13 cellular contexts compared by ENCODE assay signal in the genomic region with DNA sequence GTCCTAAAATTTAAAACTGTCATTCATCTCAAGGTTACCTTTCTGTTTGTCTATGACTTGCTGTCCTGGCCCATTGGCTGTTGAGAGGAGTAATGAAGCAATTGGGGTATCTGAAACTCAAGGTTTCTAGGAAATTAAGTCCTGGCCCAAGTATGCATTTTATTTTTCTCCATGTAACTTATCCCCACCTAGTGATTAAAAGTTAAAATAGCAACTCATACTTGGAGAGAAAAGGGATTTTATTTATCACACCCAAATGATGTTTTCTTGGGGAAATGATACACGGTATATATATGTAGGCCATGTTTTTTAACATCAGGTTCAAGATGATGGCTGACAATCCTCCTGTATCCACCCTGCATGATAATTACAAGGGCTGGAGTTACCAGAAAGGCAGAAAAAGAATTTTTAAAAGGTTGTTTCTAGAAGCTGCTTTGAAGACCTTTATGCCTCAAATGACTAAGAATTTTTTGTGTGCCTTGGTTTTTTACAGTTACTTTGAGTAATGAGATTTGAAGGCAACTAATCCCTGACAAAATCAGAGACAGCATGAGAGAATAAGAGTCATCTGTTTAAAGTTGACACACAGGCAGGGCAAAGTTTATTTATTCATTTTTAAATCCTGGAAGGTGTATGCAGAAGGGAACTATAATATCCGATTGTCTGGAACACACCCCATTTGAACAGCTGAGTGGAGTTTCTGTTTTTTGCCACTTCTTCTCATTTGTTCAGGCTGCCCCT. TPM values are rescaled to one million over a fixed set of nuclear protein-coding genes. Genes with fewer than 3 reads are reported as not detected.
DNase-seq lines count a peak whose midpoint lies in the region; ATAC-seq and TF ChIP-seq lines count a peak whose summit lies in the region.
"Had no signal": no experiment of that assay in that cellular context is flagged by ENCODE, and none has a peak within 500 bp of the region (broad histone marks: within the 10 kb centered on the region; RNA-seq: fewer than 3 reads in every experiment).

No MANE protein-coding gene starts in this region.

- peak; percentile 14 for DNase-seq in MCF 10A (ENCODE audit: unreplicated experiment)
- no peak for DNase-seq in mammary epithelial cell
- peak; percentile 14 for DNase-seq in PC-3
- DNase-seq in fibroblast of mammary gland (ENCODE audit: low read depth), result peak; percentile 26
- no peak for DNase-seq in upper lobe of right lung
- DNase-seq in iPS-NIHi7 (ENCODE audit: extremely low spot score), result no peak
- no peak for DNase-seq in progenitor cell of endocrine pancreas (ENCODE audit: low spot score, unreplicated experiment)
- DNase-seq: activated naive CD8-positive, alpha-beta T cell treated with anti-CD3 and anti-CD28 coated beads for 36 hours; thyroid gland had no signal

- no peak overlapping the region for H3K4me2 ChIP-seq in mammary epithelial cell (ENCODE audit: insufficient read depth, low read depth, low read length)
- no peak overlapping the region for H3K4me2 ChIP-seq in PC-3 (ENCODE audit: low read length)
- H3K4me2 ChIP-seq: BLaER1 had no signal

- H2AFZ ChIP-seq in mammary epithelial cell (ENCODE audit: low read depth, low read length), result no peak overlapping the region
- H2AFZ ChIP-seq in PC-3 (ENCODE audit: low read length), result no peak overlapping the region

- in situ Hi-C loops in mammary epithelial cell (cut with MboI; ENCODE audit: low sequenced_read_pairs in 2 of 2), result loop anchor here (25.0 kb wide), 1 partner anchor 236 kb away; no protein-coding TSS in a partner anchor

- POLR2A ChIA-PET in MCF 10A (lab: Yijun Ruan, JAX) (no interaction called here), PC-3 (lab: Charles Lee; ENCODE audit: unreplicated experiment) (no interaction called here)

- no peaks in the 10 kb centered on the region for H3K79me2 ChIP-seq in mammary epithelial cell (ENCODE audit: insufficient read depth, low read length)
- no peaks in the 10 kb centered on the region for H3K79me2 ChIP-seq in PC-3 (ENCODE audit: low read length)

- TF ChIP-seq CTCF in MCF 10A (IDR thresholded peaks at IDR 0.05; ENCODE audit: unreplicated experiment), result peak; percentile 17
- TF ChIP-seq CTCF in mammary epithelial cell (conservative IDR thresholded peaks at IDR 0.05 in 1 of 2, IDR thresholded peaks at IDR 0.05 in 1 of 2; ENCODE audit: extremely low read depth in 1 of 2, insufficient read depth in 1 of 2, low read depth in 1 of 2, low read length in 2 of 2), result peak in 1 of 2 donors; percentile 17
- TF ChIP-seq CTCF in PC-3 (conservative IDR thresholded peaks at IDR 0.05; ENCODE audit: low read depth, low read length), result peak; percentile 51
- peak; percentile 37 for TF ChIP-seq CTCF in fibroblast of mammary gland (conservative IDR thresholded peaks at IDR 0.05; ENCODE audit: control insufficient read depth, insufficient read depth, low read depth, low read length)
- peak; percentile 25 for TF ChIP-seq CTCF in upper lobe of right lung (IDR thresholded peaks at IDR 0.05)
- no peak for TF ChIP-seq CTCF in progenitor cell of endocrine pancreas (IDR thresholded peaks at IDR 0.05; ENCODE audit: unreplicated experiment)

- peaks cover 3% of the 10 kb centered on the region for H3K27me3 ChIP-seq in mammary epithelial cell (ENCODE audit: insufficient read depth, low read length)
- H3K27me3 ChIP-seq in PC-3 (ENCODE audit: low read length), result no peaks in the 10 kb centered on the region
- peaks cover 3% of the 10 kb centered on the region for H3K27me3 ChIP-seq in upper lobe of right lung
- H3K27me3 ChIP-seq: BLaER1, thyroid gland had no signal

- H3K9me3 ChIP-seq in mammary epithelial cell (replicated peaks; ENCODE audit: insufficient read depth, low read length), result no peaks in the 10 kb centered on the region
- no peaks in the 10 kb centered on the region for H3K9me3 ChIP-seq in PC-3 (ENCODE audit: low read length)
- H3K9me3 ChIP-seq in upper lobe of right lung, result no peaks in the 10 kb centered on the region
- H3K9me3 ChIP-seq: BLaER1, prostate gland, thyroid gland had no signal

- peak; percentile 77 for ATAC-seq in PC-3
- ATAC-seq in upper lobe of right lung, result no peak
- ATAC-seq in GM18870 (IDR thresholded peaks at IDR 0.05; ENCODE audit: unreplicated experiment), result no peak

- no peaks in the 10 kb centered on the region for H3F3A ChIP-seq in PC-3 (ENCODE audit: low read length, unreplicated experiment)

- H3K4me3 ChIP-seq in mammary epithelial cell (replicated peaks in 1 of 3; ENCODE audit: insufficient read depth in 1 of 3, low read depth in 2 of 3, low read length in 3 of 3), result no peak overlapping the region
- H3K4me3 ChIP-seq in PC-3 (ENCODE audit: low read length), result no peak overlapping the region
- no peak overlapping the region for H3K4me3 ChIP-seq in fibroblast of mammary gland (ENCODE audit: control insufficient read depth, low read depth, low read length)
- no peak overlapping the region for H3K4me3 ChIP-seq in upper lobe of right lung
- H3K4me3 ChIP-seq: BLaER1, GM12878, prostate gland, thyroid gland had no signal

- H3K9me2 ChIP-seq in PC-3 (replicated peaks; ENCODE audit: low read length), result no peaks in the 10 kb centered on the region

- H3K27ac ChIP-seq in mammary epithelial cell (ENCODE audit: insufficient read depth, low read depth, low read length), result no peak overlapping the region
- H3K27ac ChIP-seq in PC-3 (ENCODE audit: low read length), result no peak overlapping the region
- H3K27ac ChIP-seq in upper lobe of right lung, result no peak overlapping the region
- H3K27ac ChIP-seq: BLaER1, prostate gland, thyroid gland had no signal

- H3K4me1 ChIP-seq in mammary epithelial cell (ENCODE audit: insufficient read depth, low read length) (no peaks in the 10 kb centered on the region), PC-3 (ENCODE audit: insufficient read depth, low read length) (no peaks in the 10 kb centered on the region), upper lobe of right lung (no peaks in the 10 kb centered on the region)
- H3K4me1 ChIP-seq: BLaER1, prostate gland had no signal

- WGBS in mammary epithelial cell (ENCODE audit: low coverage, missing lambda C conversion rate), result 43% methylated on average over 2 of the region's 2 CpGs

- H3K9ac ChIP-seq in mammary epithelial cell (ENCODE audit: insufficient read depth, low read length) (no peak overlapping the region), PC-3 (ENCODE audit: low read length) (no peak overlapping the region)
- H3K9ac ChIP-seq: BLaER1 had no signal

- H3K9me3 Mint-ChIP-seq in MCF 10A (ENCODE audit: unreplicated experiment) (no peaks in the 10 kb centered on the region), progenitor cell of endocrine pancreas (ENCODE audit: low read depth) (no peaks in the 10 kb centered on the region)
- H3K9me3 Mint-ChIP-seq: activated naive CD8-positive, alpha-beta T cell treated with anti-CD3 and anti-CD28 coated beads for 36 hours had no signal

- peaks cover 22% of the 10 kb centered on the region for H3K27me3 Mint-ChIP-seq in MCF 10A (ENCODE audit: insufficient read depth, unreplicated experiment)
- no peaks in the 10 kb centered on the region for H3K27me3 Mint-ChIP-seq in progenitor cell of endocrine pancreas

- dilution Hi-C loops in mammary epithelial cell (cut with HindIII; ENCODE audit: low sequenced_read_pairs), result loop anchor here (5.0 kb wide), 1 partner anchor 54 kb away; no protein-coding TSS in a partner anchor

- H3K36me3 Mint-ChIP-seq in MCF 10A (ENCODE audit: insufficient read depth, unreplicated experiment), result no peaks in the 10 kb centered on the region
- H3K36me3 Mint-ChIP-seq in progenitor cell of endocrine pancreas (ENCODE audit: insufficient read depth), result no peaks in the 10 kb centered on the region
- H3K36me3 Mint-ChIP-seq: activated naive CD8-positive, alpha-beta T cell treated with anti-CD3 and anti-CD28 coated beads for 36 hours had no signal

- intact Hi-C loops in MCF 10A (cut with micrococcal nuclease) (no loop called here), mammary epithelial cell (cut with micrococcal nuclease) (no loop called here), PC-3 (cut with micrococcal nuclease) (loop anchor here (10.0 kb wide), 1 partner anchor 353 kb away; no protein-coding TSS in a partner anchor), upper lobe of right lung (cut with DNase I) (no loop called here)

- no TSS peak for BruUV-seq in MCF 10A (replicated peaks; lab: Mats Ljungman, UMichigan)
- BruUV-seq in mammary epithelial cell (replicated peaks; lab: Mats Ljungman, UMichigan), result no TSS peak
- no TSS peak for BruUV-seq in PC-3 (replicated peaks; lab: Mats Ljungman, UMichigan)

- H4K20me1 ChIP-seq in mammary epithelial cell (ENCODE audit: insufficient read depth, low read length) (no peaks in the 10 kb centered on the region), PC-3 (ENCODE audit: low read length) (no peaks in the 10 kb centered on the region)
- H4K20me1 ChIP-seq: BLaER1 had no signal

- H3K4me1 Mint-ChIP-seq in MCF 10A (ENCODE audit: insufficient read depth, unreplicated experiment) (peaks cover 6% of the 10 kb centered on the region), progenitor cell of endocrine pancreas (ENCODE audit: low read depth) (no peaks in the 10 kb centered on the region)
- H3K4me1 Mint-ChIP-seq: activated naive CD8-positive, alpha-beta T cell treated with anti-CD3 and anti-CD28 coated beads for 36 hours had no signal

- CTCF ChIA-PET in MCF 10A (lab: Yijun Ruan, JAX), result interaction anchor here (0.6 to 3.4 kb wide), 23 partner anchors 9 to 1722 kb away, joined by 3 to 16 read pairs (median 4); a partner anchor contains a TSS
- CTCF ChIA-PET in mammary epithelial cell (lab: Charles Lee; ENCODE audit: low non-redundant PET), result interaction anchor here (0.6 kb wide), 1 partner anchor 1177 kb away, joined by 5 read pairs; no protein-coding TSS in a partner anchor
- CTCF ChIA-PET in PC-3 (lab: Charles Lee), result interaction anchor here (0.5 to 1.0 kb wide), 2 partner anchors 9 to 28 kb away, joined by 3 to 5 read pairs; no protein-coding TSS in a partner anchor

- no peaks in the 10 kb centered on the region for H3K36me3 ChIP-seq in mammary epithelial cell (ENCODE audit: insufficient read depth, low read length)
- no peaks in the 10 kb centered on the region for H3K36me3 ChIP-seq in PC-3 (ENCODE audit: low read depth, low read length)
- H3K36me3 ChIP-seq in upper lobe of right lung, result no peaks in the 10 kb centered on the region
- H3K36me3 ChIP-seq: BLaER1, prostate gland, thyroid gland had no signal

- no peak overlapping the region for H3K4me3 Mint-ChIP-seq in MCF 10A (ENCODE audit: unreplicated experiment)
- H3K4me3 Mint-ChIP-seq in progenitor cell of endocrine pancreas (ENCODE audit: low read depth), result no peak overlapping the region
- H3K4me3 Mint-ChIP-seq: activated naive CD8-positive, alpha-beta T cell treated with anti-CD3 and anti-CD28 coated beads for 36 hours had no signal

- H3K27ac Mint-ChIP-seq in MCF 10A (ENCODE audit: low read depth, unreplicated experiment) (no peak overlapping the region), progenitor cell of endocrine pancreas (no peak overlapping the region)
- H3K27ac Mint-ChIP-seq: activated naive CD8-positive, alpha-beta T cell treated with anti-CD3 and anti-CD28 coated beads for 36 hours had no signal

RNA-seq across cellular contexts. Expression of a gene that starts 28.9 kb away (rescaled TPM):
- not detected in 2 replicates for total RNA-seq in MCF 10A (2022)
- under 1 TPM in 1 of 2 donors, not detected in 1; 0.26 TPM for total RNA-seq in mammary epithelial cell
- polyA plus RNA-seq in mammary epithelial cell, result not detected
- polyA minus RNA-seq in mammary epithelial cell, result not detected
- not detected in 2 replicates for total RNA-seq in PC-3 (2014; rRNA removed)
- total RNA-seq in upper lobe of right lung, result not detected
- total RNA-seq in progenitor cell of endocrine pancreas, result not detected in 2 replicates
- total RNA-seq: prostate gland, thyroid gland had no signal

Comparison
In these comparisons a context has a peak if more than half of its experiments do, and no peak if none do; other contexts are left out.
1. DNase-seq: peak in MCF 10A (single experiment), PC-3 (single experiment) and fibroblast of mammary gland (single experiment); none in mammary epithelial cell (single experiment), upper lobe of right lung (single experiment), iPS-NIHi7 (single experiment) and progenitor cell of endocrine pancreas (single experiment).